ENCODE assay signal across 2 cellular contexts in genomic region chr5:44236040-44236439, GRCh38.
TF ChIP-seq lines count a peak whose summit lies in the region.

No MANE protein-coding gene starts in this region.

TF ChIP-seq in H1, 55 proteins besides CTCF, POLR2A, EP300 and RAD21:
- TF ChIP-seq JUN (IDR thresholded peaks at IDR 0.05; ENCODE audit: low read depth, low read length) (no peak), ASH2L (IDR thresholded peaks at IDR 0.05; ENCODE audit: low read length) (no peak)

TF ChIP-seq in GM23338, 12 proteins besides CTCF, POLR2A, EP300 and RAD21:
- no peak for TF ChIP-seq NANOG (IDR thresholded peaks at IDR 0.05; ENCODE audit: borderline replicate concordance)
- TF ChIP-seq EZH2phosphoT487 (IDR thresholded peaks at IDR 0.05; ENCODE audit: unreplicated experiment) = no peak
- TF ChIP-seq EZH2 (IDR thresholded peaks at IDR 0.05; ENCODE audit: low read depth, unreplicated experiment) = no peak
- no peak for TF ChIP-seq CREB1 (CRISPR knock-in tag; IDR thresholded peaks at IDR 0.05; ENCODE audit: low read depth)
- TF ChIP-seq POLR2AphosphoS5 (IDR thresholded peaks at IDR 0.05; ENCODE audit: low read depth) = no peak
- no peak for TF ChIP-seq ETS1 (IDR thresholded peaks at IDR 0.05)
- no peak for TF ChIP-seq ZNF114 (CRISPR knock-in tag; IDR thresholded peaks at IDR 0.05)
- no peak for TF ChIP-seq STAT1 (IDR thresholded peaks at IDR 0.05; ENCODE audit: unreplicated experiment)
- TF ChIP-seq ZNF331 (CRISPR knock-in tag; IDR thresholded peaks at IDR 0.05; ENCODE audit: low read depth) = no peak
- TF ChIP-seq REST (IDR thresholded peaks at IDR 0.05; ENCODE audit: unreplicated experiment) = no peak
- no peak for TF ChIP-seq ZNF462 (CRISPR knock-in tag; IDR thresholded peaks at IDR 0.05)
- no peak for TF ChIP-seq JUNB (IDR thresholded peaks at IDR 0.05; ENCODE audit: unreplicated experiment)
